9 cellular contexts compared by ENCODE assay signal in genomic region chr15:72740202-72740601, GRCh38. TPM values are rescaled to one million over a fixed set of nuclear protein-coding genes. Genes with fewer than 3 reads are reported as not detected.
A peak's percentile ranks its signal among the peaks of the same experiment; 100 is the strongest.
DNase-seq lines count a peak whose midpoint lies in the region; ATAC-seq and TF ChIP-seq lines count a peak whose summit lies in the region.
"Had no signal": no experiment of that assay in that cellular context is flagged by ENCODE, and none has a peak within 500 bp of the region (broad histone marks: within the 10 kb centered on the region; RNA-seq: fewer than 3 reads in every experiment).

No MANE protein-coding gene starts in this region.

- no peak for TF ChIP-seq CTCF in activated B cell treated with CpG ODN at 0.5 μM for 24 hours (IDR thresholded peaks at IDR 0.05)
- no peak for TF ChIP-seq CTCF in left ventricle myocardium inferior (IDR thresholded peaks at IDR 0.05; ENCODE audit: borderline replicate concordance)

- H3K36me3 ChIP-seq in CD4-positive, CD25-positive, alpha-beta regulatory T cell (ENCODE audit: control insufficient read depth, insufficient read depth, low read length): peaks cover 23% of the 10 kb centered on the region
- H3K36me3 ChIP-seq in left ventricle myocardium inferior: peaks cover 63% of the 10 kb centered on the region

- CTCF ChIA-PET in activated B cell treated with CpG ODN at 0.5 μM for 24 hours (lab: Charles Lee): no interaction called here

- peaks cover 24% of the 10 kb centered on the region for H3K4me1 ChIP-seq in CD4-positive, CD25-positive, alpha-beta regulatory T cell (ENCODE audit: control insufficient read depth, insufficient read depth, low read length, poor library complexity, severe bottlenecking)
- no peaks in the 10 kb centered on the region for H3K4me1 ChIP-seq in left ventricle myocardium inferior

- H3K9me3 Mint-ChIP-seq in CD4-positive, CD25-positive, alpha-beta regulatory T cell: peaks cover 0 to 1% (median 0%) of the 10 kb centered on the region in 7 donors
- no peaks in the 10 kb centered on the region for H3K9me3 Mint-ChIP-seq in activated B cell treated with CpG ODN at 0.5 μM for 24 hours

- POLR2A ChIA-PET in activated B cell treated with CpG ODN at 0.5 μM for 24 hours (lab: Charles Lee): interaction anchor here (0.5 kb wide), 1 partner anchor 29 kb away, joined by 3 read pairs; no protein-coding TSS in a partner anchor

- peaks cover 23 to 37% (median 32%) of the 10 kb centered on the region in 4 donors for H3K4me1 Mint-ChIP-seq in CD4-positive, CD25-positive, alpha-beta regulatory T cell
- peaks cover 23% of the 10 kb centered on the region for H3K4me1 Mint-ChIP-seq in activated B cell treated with CpG ODN at 0.5 μM for 24 hours

- ATAC-seq in CD4-positive, CD25-positive, alpha-beta regulatory T cell (ENCODE audit: low read depth in 2 of 2): peak; percentile 90 to 91
- peak; percentile 83 for ATAC-seq in GM18870 (IDR thresholded peaks at IDR 0.05; ENCODE audit: unreplicated experiment)
- ATAC-seq in HG02981 (IDR thresholded peaks at IDR 0.05; ENCODE audit: unreplicated experiment): peak; percentile 90
- peak; percentile 25 for ATAC-seq in activated B cell treated with CpG ODN at 0.5 μM for 24 hours (ENCODE audit: low read depth)

- peaks cover 33% of the 10 kb centered on the region for H3K36me3 Mint-ChIP-seq in CD4-positive, CD25-positive, alpha-beta regulatory T cell
- peaks cover 64% of the 10 kb centered on the region for H3K36me3 Mint-ChIP-seq in activated B cell treated with CpG ODN at 0.5 μM for 24 hours (ENCODE audit: low read depth)

- H3K4me3 ChIP-seq in CD4-positive, CD25-positive, alpha-beta regulatory T cell (ENCODE audit: low read depth, low read length): peak overlapping the region; percentile 81
- H3K4me3 ChIP-seq in left ventricle myocardium inferior: no peak overlapping the region

- no peaks in the 10 kb centered on the region for H3K27me3 ChIP-seq in CD4-positive, CD25-positive, alpha-beta regulatory T cell (ENCODE audit: control insufficient read depth, insufficient read depth, low read length)
- H3K27me3 ChIP-seq in left ventricle myocardium inferior (ENCODE audit: low read depth): no peaks in the 10 kb centered on the region

- peak overlapping the region; percentile 72 for H3K27ac ChIP-seq in CD4-positive, CD25-positive, alpha-beta regulatory T cell (ENCODE audit: insufficient read depth, low read length, poor library complexity, severe bottlenecking)
- no peak overlapping the region for H3K27ac ChIP-seq in left ventricle myocardium inferior (replicated peaks)

- H3K4me3 Mint-ChIP-seq in CD4-positive, CD25-positive, alpha-beta regulatory T cell: peak overlapping the region; percentile 46 to 82 (median 68)
- H3K4me3 Mint-ChIP-seq in activated B cell treated with CpG ODN at 0.5 μM for 24 hours: peak overlapping the region; percentile 32

- H3K27me3 Mint-ChIP-seq in CD4-positive, CD25-positive, alpha-beta regulatory T cell: no peaks in the 10 kb centered on the region
- H3K27me3 Mint-ChIP-seq in activated B cell treated with CpG ODN at 0.5 μM for 24 hours: no peaks in the 10 kb centered on the region

- intact Hi-C loops in activated B cell treated with CpG ODN at 0.5 μM for 24 hours (cut with micrococcal nuclease): no loop called here
- intact Hi-C loops in left ventricle myocardium inferior (cut with micrococcal nuclease): no loop called here

- H3K27ac Mint-ChIP-seq in CD4-positive, CD25-positive, alpha-beta regulatory T cell: peak overlapping the region; percentile 53 to 97 (median 76)
- H3K27ac Mint-ChIP-seq in activated B cell treated with CpG ODN at 0.5 μM for 24 hours: peak overlapping the region; percentile 54

- no peaks in the 10 kb centered on the region for H3K9me3 ChIP-seq in CD4-positive, CD25-positive, alpha-beta regulatory T cell (ENCODE audit: control insufficient read depth in 2 of 2, low read length in 2 of 2)
- no peaks in the 10 kb centered on the region for H3K9me3 ChIP-seq in left ventricle myocardium inferior (replicated peaks)

- DNase-seq in CD4-positive, CD25-positive, alpha-beta regulatory T cell: peak in 2 of 3 donors; percentile 23 to 79
- no peak for DNase-seq in activated B cell treated with CpG ODN at 0.5 μM for 24 hours
- DNase-seq in SK-N-DZ (ENCODE audit: low spot score): no peak
- DNase-seq in left ventricle myocardium inferior: no peak
- DNase-seq in NCI-H2227 (lab: John Stamatoyannopoulos, UW; ENCODE audit: unreplicated experiment): no peak
- no peak for DNase-seq in kidney tubule cell (ENCODE audit: low spot score)

RNA-seq across cellular contexts. Expression of gene ADPGK, which starts 43.4 kb away (rescaled TPM):
- 89.0 TPM for total RNA-seq in CD4-positive, CD25-positive, alpha-beta regulatory T cell
- polyA plus RNA-seq in CD4-positive, CD25-positive, alpha-beta regulatory T cell: 10 to 100 TPM; 66.3 to 99.0 (median 83.8) TPM
- total RNA-seq in activated B cell treated with CpG ODN at 0.5 μM for 24 hours (77.7 and 99.8 TPM in 2 replicates), left ventricle myocardium inferior (9.1 TPM)
- polyA plus RNA-seq in SK-N-DZ (2014; cell fraction: cytosol; rRNA removed): 54.5 and 75.7 TPM in 2 replicates
- polyA plus RNA-seq in SK-N-DZ (2014; cell fraction: nucleus; rRNA removed): 60.2 and 77.2 TPM in 2 replicates

RNA-seq across cellular contexts. Expression of gene BBS4, which starts 54.2 kb away (rescaled TPM):
- 16.1 TPM for total RNA-seq in CD4-positive, CD25-positive, alpha-beta regulatory T cell
- 10 to 100 TPM in 3 of 4 donors, 1 to 10 TPM in 1; 6.3 to 12.9 (median 11.9) TPM for polyA plus RNA-seq in CD4-positive, CD25-positive, alpha-beta regulatory T cell
- 19.4 and 21.4 TPM in 2 replicates for total RNA-seq in activated B cell treated with CpG ODN at 0.5 μM for 24 hours
- 24.3 and 26.2 TPM in 2 replicates for polyA plus RNA-seq in SK-N-DZ (2014; cell fraction: cytosol; rRNA removed)
- polyA plus RNA-seq in SK-N-DZ (2014; cell fraction: nucleus; rRNA removed): 47.1 and 51.8 TPM in 2 replicates
- total RNA-seq in left ventricle myocardium inferior: 11.8 TPM

RNA-seq across cellular contexts. Expression of gene HIGD2B, which starts 54.2 kb away (rescaled TPM):
- total RNA-seq in CD4-positive, CD25-positive, alpha-beta regulatory T cell: not detected
- polyA plus RNA-seq in CD4-positive, CD25-positive, alpha-beta regulatory T cell: under 1 TPM in 1 of 4 donors, not detected in 3; 0.16 TPM
- 0.20 and 0.55 TPM in 2 replicates for total RNA-seq in activated B cell treated with CpG ODN at 0.5 μM for 24 hours
- not detected in 2 replicates for polyA plus RNA-seq in SK-N-DZ (2014; cell fraction: cytosol; rRNA removed)
- not detected in 2 replicates for polyA plus RNA-seq in SK-N-DZ (2014; cell fraction: nucleus; rRNA removed)
- total RNA-seq in left ventricle myocardium inferior: not detected
- total RNA-seq: dermis microvascular lymphatic vessel endothelial cell had no signal

Comparison
In these comparisons a context has a peak if more than half of its experiments do, and no peak if none do; other contexts are left out.
1. ATAC-seq: peak in every context shown above with its lines; median percentile 90 in CD4-positive, CD25-positive, alpha-beta regulatory T cell; 90 in HG02981; 83 in GM18870; 25 in activated B cell treated with CpG ODN at 0.5 μM for 24 hours.
2. DNase-seq: peak in CD4-positive, CD25-positive, alpha-beta regulatory T cell (2 of 3); none in activated B cell treated with CpG ODN at 0.5 μM for 24 hours (single experiment), SK-N-DZ (single experiment), left ventricle myocardium inferior (single experiment), NCI-H2227 (single experiment) and kidney tubule cell (single experiment).